In the genomic region with DNA sequence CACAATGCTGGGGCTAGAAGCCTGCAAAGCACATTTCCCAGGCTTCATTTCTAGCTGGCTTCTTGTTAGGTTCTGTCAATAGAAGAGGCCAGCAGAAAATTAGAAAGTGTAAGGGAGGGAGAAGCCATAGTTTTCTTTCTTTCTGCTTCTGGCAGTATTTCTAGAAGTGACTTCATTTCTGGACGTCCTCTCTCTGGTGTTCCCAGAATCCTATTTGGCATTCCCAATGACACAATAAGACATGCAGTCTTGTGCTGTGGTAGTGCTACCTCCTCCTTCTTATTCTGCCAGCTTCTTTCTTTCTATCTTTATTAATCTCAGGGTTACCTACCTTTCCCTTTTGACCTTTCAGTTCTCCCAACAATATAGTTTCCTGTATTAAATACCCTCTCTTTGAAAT, we compare ENCODE assay signal across 27 cellular contexts.
"Had no signal": no experiment of that assay in that cellular context is flagged by ENCODE, and none has a peak within 500 bp of the region (broad histone marks: within the 10 kb centered on the region; RNA-seq: fewer than 3 reads in every experiment).

No MANE protein-coding gene starts in this region.

- H3K4me3 ChIP-seq: MG63, SJCRH30 had no signal

- H3K27me3 Mint-ChIP-seq: activated naive CD8-positive, alpha-beta T cell had no signal

- H3K36me3 Mint-ChIP-seq: activated CD4-positive, alpha-beta memory T cell treated with anti-CD3 and anti-CD28 coated beads for 36 hours; activated naive CD8-positive, alpha-beta T cell had no signal

- H3K9me3 Mint-ChIP-seq: activated CD4-positive, alpha-beta memory T cell treated with anti-CD3 and anti-CD28 coated beads for 36 hours; activated CD4-positive, alpha-beta T cell treated with anti-CD3 and anti-CD28 coated beads, Interleukin-2, amount 10 ng/mL, durations not matched to agents 7 days and 5 days; activated naive CD4-positive, alpha-beta T cell treated with anti-CD3 and anti-CD28 coated beads for 36 hours; activated T-helper 17 cell treated with anti-CD3 and anti-CD28 coated beads, Interleukin-2, amount 50 U/mL, for 72 hours had no signal

- DNase-seq: activated CD4-positive, alpha-beta memory T cell treated with anti-CD3 and anti-CD28 coated beads for 36 hours; activated CD4-positive, alpha-beta T cell treated with anti-CD3 and anti-CD28 coated beads, Interleukin-2, amount 10 ng/mL, durations not matched to agents 7 days and 5 days; activated CD4-positive, CD25-positive, alpha-beta regulatory T cell; activated CD8-positive, alpha-beta memory T cell treated with anti-CD3 and anti-CD28 coated beads for 24 hours; activated gamma-delta T cell; activated naive CD4-positive, alpha-beta T cell treated with anti-CD3 and anti-CD28 coated beads for 36 hours; activated T-cell treated with anti-CD3 and anti-CD28 coated beads for 4 hours; activated T-cell treated with anti-CD3 and anti-CD28 coated beads, Interleukin-2, amount 50 U/mL, for 48 hours; amygdala; MG63; NCI-H1105; NCI-H1436; NCI-H1694 treated with DMSO at 0.1 percent for 48 hours; NCI-H2081; NCI-H2171; NCI-H2227 treated with DMSO at 0.1 percent for 48 hours; NCI-H526; NCI-H774; NK-92 treated with Interleukin-12 subunit alpha and Interleukin-12 subunit beta, amount 100 ng/mL, for 24 hours; OCI-M1; RPMI8226; SJCRH30; SK-N-SH; T-helper 1 cell had no signal

- H3K27me3 ChIP-seq: MG63, SJCRH30 had no signal

- H3K27ac Mint-ChIP-seq: activated CD4-positive, alpha-beta memory T cell treated with anti-CD3 and anti-CD28 coated beads for 36 hours; activated CD4-positive, alpha-beta T cell treated with anti-CD3 and anti-CD28 coated beads, Interleukin-2, amount 10 ng/mL, durations not matched to agents 7 days and 5 days; activated naive CD4-positive, alpha-beta T cell treated with anti-CD3 and anti-CD28 coated beads for 36 hours; activated naive CD8-positive, alpha-beta T cell; activated T-helper 17 cell treated with anti-CD3 and anti-CD28 coated beads, Interleukin-2, amount 50 U/mL, for 72 hours had no signal

- H3K36me3 ChIP-seq: MG63, SJCRH30 had no signal

- H3K27ac ChIP-seq: SJCRH30, VCaP had no signal

- H3K4me3 Mint-ChIP-seq: activated CD4-positive, alpha-beta memory T cell treated with anti-CD3 and anti-CD28 coated beads for 36 hours; activated CD4-positive, alpha-beta T cell treated with anti-CD3 and anti-CD28 coated beads, Interleukin-2, amount 10 ng/mL, durations not matched to agents 7 days and 5 days; activated naive CD4-positive, alpha-beta T cell treated with anti-CD3 and anti-CD28 coated beads for 36 hours; activated naive CD8-positive, alpha-beta T cell; activated T-helper 17 cell treated with anti-CD3 and anti-CD28 coated beads, Interleukin-2, amount 50 U/mL, for 72 hours had no signal

- H3K9ac ChIP-seq: SK-N-SH had no signal
